1 cellular context compared by ENCODE assay signal in genomic region chr12:22529281-22530060, GRCh38.
TF ChIP-seq lines count a peak whose summit lies in the region.

No MANE protein-coding gene starts in this region.

TF ChIP-seq in HepG2, 621 proteins besides CTCF, POLR2A, EP300 and RAD21 (continued from another document):
- TF ChIP-seq CEBPZ (IDR thresholded peaks at IDR 0.05; ENCODE audit: low read length) (no peak), CAMTA2 (CRISPR knock-in tag; IDR thresholded peaks at IDR 0.05; ENCODE audit: borderline replicate concordance) (no peak), TBX2 (CRISPR knock-in tag; IDR thresholded peaks at IDR 0.05; ENCODE audit: borderline replicate concordance) (no peak), EED (CRISPR knock-in tag; IDR thresholded peaks at IDR 0.05) (no peak), STAG1 (CRISPR knock-in tag; IDR thresholded peaks at IDR 0.05) (peak; percentile 61), POGK (CRISPR knock-in tag; conservative IDR thresholded peaks at IDR 0.05) (no peak), ZNF382 (CRISPR knock-in tag; IDR thresholded peaks at IDR 0.05; ENCODE audit: borderline replicate concordance) (no peak), TARDBP (CRISPR knock-in tag; IDR thresholded peaks at IDR 0.05) (no peak), SMC3 (IDR thresholded peaks at IDR 0.05; ENCODE audit: low read length) (peak; percentile 21; the same call in 1 of the 2 replicates)
- TF ChIP-seq, protein P1, sequence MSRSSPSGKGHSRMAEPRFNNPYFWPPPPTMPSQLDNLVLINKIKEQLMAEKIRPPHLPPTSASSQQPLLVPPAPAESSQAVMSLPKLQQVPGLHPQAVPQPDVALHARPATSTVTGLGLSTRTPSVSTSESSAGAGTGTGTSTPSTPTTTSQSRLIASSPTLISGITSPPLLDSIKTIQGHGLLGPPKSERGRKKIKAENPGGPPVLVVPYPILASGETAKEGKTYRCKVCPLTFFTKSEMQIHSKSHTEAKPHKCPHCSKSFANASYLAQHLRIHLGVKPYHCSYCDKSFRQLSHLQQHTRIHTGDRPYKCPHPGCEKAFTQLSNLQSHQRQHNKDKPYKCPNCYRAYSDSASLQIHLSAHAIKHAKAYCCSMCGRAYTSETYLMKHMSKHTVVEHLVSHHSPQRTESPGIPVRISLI (CRISPR knock-in tag; IDR thresholded peaks at IDR 0.05; ENCODE audit: borderline replicate concordance) = no peak
- TF ChIP-seq, protein P2, sequence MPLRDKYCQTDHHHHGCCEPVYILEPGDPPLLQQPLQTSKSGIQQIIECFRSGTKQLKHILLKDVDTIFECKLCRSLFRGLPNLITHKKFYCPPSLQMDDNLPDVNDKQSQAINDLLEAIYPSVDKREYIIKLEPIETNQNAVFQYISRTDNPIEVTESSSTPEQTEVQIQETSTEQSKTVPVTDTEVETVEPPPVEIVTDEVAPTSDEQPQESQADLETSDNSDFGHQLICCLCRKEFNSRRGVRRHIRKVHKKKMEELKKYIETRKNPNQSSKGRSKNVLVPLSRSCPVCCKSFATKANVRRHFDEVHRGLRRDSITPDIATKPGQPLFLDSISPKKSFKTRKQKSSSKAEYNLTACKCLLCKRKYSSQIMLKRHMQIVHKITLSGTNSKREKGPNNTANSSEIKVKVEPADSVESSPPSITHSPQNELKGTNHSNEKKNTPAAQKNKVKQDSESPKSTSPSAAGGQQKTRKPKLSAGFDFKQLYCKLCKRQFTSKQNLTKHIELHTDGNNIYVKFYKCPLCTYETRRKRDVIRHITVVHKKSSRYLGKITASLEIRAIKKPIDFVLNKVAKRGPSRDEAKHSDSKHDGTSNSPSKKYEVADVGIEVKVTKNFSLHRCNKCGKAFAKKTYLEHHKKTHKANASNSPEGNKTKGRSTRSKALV (CRISPR knock-in tag; IDR thresholded peaks at IDR 0.05) = no peak
